Comparison of ENCODE assay signal across 32 cellular contexts in the genomic region with DNA sequence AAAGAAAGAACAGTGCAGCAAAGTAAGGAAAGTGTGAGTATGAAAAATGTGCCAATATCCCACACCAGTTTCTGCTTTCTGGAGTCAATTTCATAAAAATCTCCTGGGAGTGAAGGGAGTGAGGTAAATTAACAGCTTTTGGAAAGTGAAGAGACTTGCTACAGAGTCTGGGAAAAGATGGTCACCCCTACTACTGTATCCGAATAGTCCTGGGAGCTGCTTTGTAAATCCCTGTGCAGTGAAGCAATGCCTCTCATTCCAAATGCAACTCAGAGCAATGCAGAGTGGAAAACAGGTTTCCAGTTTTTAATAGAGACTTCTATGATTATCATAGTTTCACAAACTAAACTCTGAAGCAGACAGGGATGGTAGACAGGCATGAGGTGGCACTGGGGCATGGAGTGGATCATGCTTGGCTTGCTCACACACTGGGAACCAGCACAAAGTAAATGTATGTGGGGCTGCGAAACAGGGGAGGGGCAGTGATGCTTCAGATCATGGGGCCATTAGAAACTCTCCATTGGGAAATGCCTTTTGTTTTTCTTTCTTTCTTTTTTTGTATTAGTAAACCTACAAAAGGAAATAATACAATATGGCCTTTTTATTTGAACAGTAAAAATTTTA. TPM values are rescaled to one million over a fixed set of nuclear protein-coding genes. Genes with fewer than 3 reads are reported as not detected.
DNase-seq lines count a peak whose midpoint lies in the region; ATAC-seq, FAIRE-seq and TF ChIP-seq lines count a peak whose summit lies in the region.
"Had no signal": no experiment of that assay in that cellular context is flagged by ENCODE, and none has a peak within 500 bp of the region (broad histone marks: within the 10 kb centered on the region; RNA-seq: fewer than 3 reads in every experiment).

No MANE protein-coding gene starts in this region.

- H3K4me2 ChIP-seq in A549: peak overlapping the region; percentile 11; the same call in 1 of the 3 replicates

- H3K27me3 Mint-ChIP-seq in WTC11 (ENCODE audit: low read depth): no peaks in the 10 kb centered on the region
- H3K27me3 Mint-ChIP-seq in osteocyte (ENCODE audit: unreplicated experiment): no peaks in the 10 kb centered on the region
- H3K27me3 Mint-ChIP-seq in effector memory CD8-positive, alpha-beta T cell: no peaks in the 10 kb centered on the region
- H3K27me3 Mint-ChIP-seq: activated CD8-positive, alpha-beta T cell treated with anti-CD3 and anti-CD28 coated beads for 36 hours; B cell; dendritic cell treated with granulocyte-macrophage colony-stimulating factor and Interleukin-4, amounts not matched to agents 40 ng/mL and 50 ng/mL, for 4 days; stimulated activated memory B cell treated with anti-CD40 and anti-IgM and Interleukin-4, amounts not matched to agents 10 μg/mL and 1 μg/mL and 100 μg/mL, for 72 hours had no signal

- peaks cover 78% of the 10 kb centered on the region for H3K4me1 ChIP-seq in A549
- peaks cover 5 to 83% (median 9%) of the 10 kb centered on the region in 3 donors for H3K4me1 ChIP-seq in gastroesophageal sphincter
- H3K4me1 ChIP-seq: lower lobe of right lung had no signal

- H3K9me3 ChIP-seq in A549: no peaks in the 10 kb centered on the region
- H3K9me3 ChIP-seq in gastroesophageal sphincter: no peaks in the 10 kb centered on the region
- H3K9me3 ChIP-seq: lower lobe of right lung, MG63, right lobe of liver, suprapubic skin had no signal

- peaks cover 21% of the 10 kb centered on the region for H3K4me1 Mint-ChIP-seq in WTC11
- H3K4me1 Mint-ChIP-seq in osteocyte (ENCODE audit: unreplicated experiment): peaks cover 59% of the 10 kb centered on the region
- H3K4me1 Mint-ChIP-seq in effector memory CD8-positive, alpha-beta T cell (ENCODE audit: low read depth in 2 of 2): no peaks in the 10 kb centered on the region
- H3K4me1 Mint-ChIP-seq: activated naive CD4-positive, alpha-beta T cell treated with anti-CD3 and anti-CD28 coated beads, Interleukin-2, amount 50 U/mL, for 24 hours; B cell; stimulated activated memory B cell treated with anti-CD40 and anti-IgM and Interleukin-4, amounts not matched to agents 10 μg/mL and 1 μg/mL and 100 μg/mL, for 72 hours had no signal

- H3K4me3 Mint-ChIP-seq in WTC11 (no peak overlapping the region), osteocyte (ENCODE audit: unreplicated experiment) (peak overlapping the region; percentile 3)
- H3K4me3 Mint-ChIP-seq in effector memory CD8-positive, alpha-beta T cell: no peak overlapping the region
- H3K4me3 Mint-ChIP-seq: activated CD8-positive, alpha-beta T cell treated with anti-CD3 and anti-CD28 coated beads for 36 hours; activated naive CD4-positive, alpha-beta T cell treated with anti-CD3 and anti-CD28 coated beads, Interleukin-2, amount 50 U/mL, for 24 hours; B cell; dendritic cell treated with granulocyte-macrophage colony-stimulating factor and Interleukin-4, amounts not matched to agents 40 ng/mL and 50 ng/mL, for 4 days; nephron progenitor cell; stimulated activated memory B cell treated with anti-CD40 and anti-IgM and Interleukin-4, amounts not matched to agents 10 μg/mL and 1 μg/mL and 100 μg/mL, for 72 hours; T-helper 1 cell treated with Interleukin-12 subunit alpha and Interleukin-12 subunit beta and Interleukin-4 antibody, amounts not matched to agents 30 μg/mL and 1 μg/mL, for 36 hours had no signal

- peak overlapping the region in 1 of 2 experiments; percentile 50; a peak in 2 of 6 replicates for H3K27ac ChIP-seq in A549
- H3K27ac ChIP-seq in gastroesophageal sphincter: peak overlapping the region in 1 of 4 donors; percentile 19
- H3K27ac ChIP-seq: lower lobe of right lung, SK-N-MC, suprapubic skin had no signal

- H3K9me3 Mint-ChIP-seq in WTC11 (no peaks in the 10 kb centered on the region), osteocyte (ENCODE audit: unreplicated experiment) (no peaks in the 10 kb centered on the region)
- no peaks in the 10 kb centered on the region for H3K9me3 Mint-ChIP-seq in effector memory CD8-positive, alpha-beta T cell
- H3K9me3 Mint-ChIP-seq: activated CD8-positive, alpha-beta T cell treated with anti-CD3 and anti-CD28 coated beads for 36 hours; activated naive CD4-positive, alpha-beta T cell treated with anti-CD3 and anti-CD28 coated beads, Interleukin-2, amount 50 U/mL, for 24 hours; activated T-helper 2 cell treated with anti-CD3 and anti-CD28 coated beads, Interferon-gamma antibody, Interleukin-2, Interleukin-4, amounts not matched to agents 10 μg/mL and 5 μg/mL and 100 μg/mL, durations not matched to agents 14 hours and 24 hours and 36 hours; dendritic cell treated with granulocyte-macrophage colony-stimulating factor and Interleukin-4, amounts not matched to agents 40 ng/mL and 50 ng/mL, for 4 days; nephron progenitor cell; stimulated activated memory B cell treated with anti-CD40 and anti-IgM and Interleukin-4, amounts not matched to agents 10 μg/mL and 1 μg/mL and 100 μg/mL, for 72 hours; T-helper 1 cell treated with Interleukin-12 subunit alpha and Interleukin-12 subunit beta and Interleukin-4 antibody, amounts not matched to agents 30 μg/mL and 1 μg/mL, for 36 hours had no signal

- H3K27me3 ChIP-seq in gastroesophageal sphincter: no peaks in the 10 kb centered on the region
- H3K27me3 ChIP-seq: MG63, right lobe of liver, suprapubic skin had no signal

- POLR2A ChIA-PET in A549 (lab: Yijun Ruan, JAX) (no interaction called here), WTC11 (lab: Charles Lee) (no interaction called here)

- no peak overlapping the region for H3K4me3 ChIP-seq in A549
- no peak overlapping the region for H3K4me3 ChIP-seq in gastroesophageal sphincter
- H3K4me3 ChIP-seq: lower lobe of right lung, MG63, SK-N-MC, suprapubic skin had no signal

- WGBS in A549 (ENCODE audit: missing lambda C conversion rate): 83% methylated on average over 2 of the region's 2 CpGs
- 44 to 62% methylated on average over 2 of the region's 2 CpGs for WGBS in gastroesophageal sphincter (ENCODE audit: low coverage in 1 of 2), 2 donors

- CTCF ChIA-PET in A549 (lab: Yijun Ruan, JAX): interaction anchor here (0.9 to 1.5 kb wide), 3 partner anchors 10 to 56 kb away, joined by 3 to 5 read pairs (median 3); a partner anchor contains a TSS
- CTCF ChIA-PET in WTC11 (lab: Charles Lee): no interaction called here

- TF ChIP-seq RAD21 in A549 (conservative IDR thresholded peaks at IDR 0.05 in 1 of 2, IDR thresholded peaks at IDR 0.05 in 1 of 2): no peak

- no peak for TF ChIP-seq CTCF in A549 (IDR thresholded peaks at IDR 0.05)
- TF ChIP-seq CTCF in WTC11 (IDR thresholded peaks at IDR 0.05): no peak
- TF ChIP-seq CTCF in gastroesophageal sphincter (IDR thresholded peaks at IDR 0.05): no peak
- TF ChIP-seq CTCF in osteocyte (IDR thresholded peaks at IDR 0.05): no peak

- ATAC-seq in A549 (peak in 1 of 2 experiments; percentile 18; a peak in 2 of 6 replicates), WTC11 (0 out of 2 replicates have a peak, but pooled peaks have one; percentile 34), gastroesophageal sphincter (peak; percentile 73), HG02759 (IDR thresholded peaks at IDR 0.05; ENCODE audit: unreplicated experiment) (no peak)
- no peak for ATAC-seq in effector memory CD8-positive, alpha-beta T cell (replicated peaks)
- ATAC-seq: activated CD8-positive, alpha-beta T cell treated with anti-CD3 and anti-CD28 coated beads for 36 hours; HCT116; lower lobe of right lung; stimulated activated memory B cell treated with anti-CD40 and anti-IgM and Interleukin-4, amounts not matched to agents 10 μg/mL and 1 μg/mL and 100 μg/mL, for 72 hours had no signal

- FAIRE-seq in A549 (lab: Jason Lieb, UNC): no peak
- FAIRE-seq: kidney had no signal

- TF ChIP-seq POLR2A in A549 (IDR thresholded peaks at IDR 0.05; ENCODE audit: low read length): no peak
- TF ChIP-seq POLR2A in gastroesophageal sphincter (IDR thresholded peaks at IDR 0.05): no peak

- TF ChIP-seq EP300 in A549 (IDR thresholded peaks at IDR 0.05) (no peak), gastroesophageal sphincter (IDR thresholded peaks at IDR 0.05) (no peak)

- H3K36me3 Mint-ChIP-seq in WTC11: no peaks in the 10 kb centered on the region
- H3K36me3 Mint-ChIP-seq in osteocyte (ENCODE audit: unreplicated experiment): peaks cover 23% of the 10 kb centered on the region
- H3K36me3 Mint-ChIP-seq in effector memory CD8-positive, alpha-beta T cell (ENCODE audit: insufficient read depth): no peaks in the 10 kb centered on the region
- H3K36me3 Mint-ChIP-seq: stimulated activated memory B cell treated with anti-CD40 and anti-IgM and Interleukin-4, amounts not matched to agents 10 μg/mL and 1 μg/mL and 100 μg/mL, for 72 hours had no signal

- no peaks in the 10 kb centered on the region for H3K36me3 ChIP-seq in gastroesophageal sphincter
- H3K36me3 ChIP-seq: lower lobe of right lung, right lobe of liver, suprapubic skin had no signal

- H3K27ac Mint-ChIP-seq in WTC11 (no peak overlapping the region), osteocyte (ENCODE audit: unreplicated experiment) (peak overlapping the region; percentile 87)
- H3K27ac Mint-ChIP-seq in effector memory CD8-positive, alpha-beta T cell: no peak overlapping the region
- H3K27ac Mint-ChIP-seq: activated CD8-positive, alpha-beta T cell treated with anti-CD3 and anti-CD28 coated beads for 36 hours; activated naive CD4-positive, alpha-beta T cell treated with anti-CD3 and anti-CD28 coated beads, Interleukin-2, amount 50 U/mL, for 24 hours; activated T-helper 2 cell treated with anti-CD3 and anti-CD28 coated beads, Interferon-gamma antibody, Interleukin-2, Interleukin-4, amounts not matched to agents 10 μg/mL and 5 μg/mL and 100 μg/mL, durations not matched to agents 14 hours and 24 hours and 36 hours; B cell; dendritic cell treated with granulocyte-macrophage colony-stimulating factor and Interleukin-4, amounts not matched to agents 40 ng/mL and 50 ng/mL, for 4 days; nephron progenitor cell; stimulated activated memory B cell treated with anti-CD40 and anti-IgM and Interleukin-4, amounts not matched to agents 10 μg/mL and 1 μg/mL and 100 μg/mL, for 72 hours; T-helper 1 cell treated with Interleukin-12 subunit alpha and Interleukin-12 subunit beta and Interleukin-4 antibody, amounts not matched to agents 30 μg/mL and 1 μg/mL, for 36 hours had no signal

- no peak for DNase-seq in A549 (ENCODE audit: low read depth in 1 of 2, low spot score in 1 of 2)
- no peak for DNase-seq in WTC11 (ENCODE audit: low spot score)
- DNase-seq in osteocyte (ENCODE audit: extremely low spot score, unreplicated experiment): no peak
- no peak for DNase-seq in NCI-H1436 (lab: John Stamatoyannopoulos, UW)
- DNase-seq in effector memory CD8-positive, alpha-beta T cell: no peak
- no peak for DNase-seq in iPS-NIHi7 (ENCODE audit: extremely low spot score)
- DNase-seq: activated CD8-positive, alpha-beta T cell treated with anti-CD3 and anti-CD28 coated beads for 36 hours; caudate nucleus; DMS153; glutamatergic neuron; KBM-7; kidney; lower lobe of right lung; MG63; NCI-H2081 treated with DMSO at 0.1 percent for 48 hours; NCI-H345; NCI-H748 treated with DMSO at 0.1 percent for 48 hours; nephron progenitor cell; right lobe of liver; RPMI8226; stimulated activated CD4-positive, alpha-beta T cell treated with anti-CD3 and anti-CD28 coated beads, Interleukin-4, amount 100 ng/mL, for 4 hours had no signal

RNA-seq across cellular contexts. Expression of a gene that starts 10.6 kb away (rescaled TPM):
- polyA plus RNA-seq in A549 (2011; rRNA removed) (215 and 244 TPM in 2 replicates), A549 (2017; fragmentation: RNase III; extraction: RNeasy Plus Mini Kit Qiagen cat#74134 plus additional on column Dnase treatment) (114 to 156 TPM (median 152 TPM) in 3 replicates)
- 66.7 and 70.8 TPM in 2 replicates for polyA plus RNA-seq in A549 (2012; cell fraction: cytosol; rRNA removed)
- 138 and 156 TPM in 2 replicates for polyA plus RNA-seq in A549 (2012; cell fraction: nucleus; rRNA removed)
- polyA minus RNA-seq in A549 (2011; rRNA and poly(A)+ RNA removed): 199 and 285 TPM in 2 replicates
- total RNA-seq in WTC11 (2021) (16.0 to 18.4 TPM (median 17.2 TPM) in 3 replicates), gastroesophageal sphincter (100 to 1,000 TPM in 1 of 4 donors, 10 to 100 TPM in 3; 57.3 to 104 (median 80.9) TPM), osteocyte (1,873 and 1,955 TPM in 2 replicates)

Comparison
In these comparisons a context has a peak if more than half of its experiments do, and no peak if none do; other contexts are left out.
1. ATAC-seq: peak in WTC11 (single experiment) and gastroesophageal sphincter (single experiment); none in effector memory CD8-positive, alpha-beta T cell (single experiment) and HG02759 (single experiment).
2. RNA of a gene that starts 10.6 kb away (total RNA-seq): 1,873 to 1,955 TPM in osteocyte; 57.3 to 104 TPM in gastroesophageal sphincter and 16.0 to 18.4 TPM in WTC11; every median in the first group is over 10 times any median in the second.